ENCODE assay signal across 7 cellular contexts in genomic region chr7:137592232-137592896, GRCh38.
DNase-seq lines count a peak whose midpoint lies in the region; ATAC-seq and TF ChIP-seq lines count a peak whose summit lies in the region.

No MANE protein-coding gene starts in this region.

- in situ Hi-C loops in GM23248 (cut with MboI), result loop anchor here (25.0 kb wide), 1 partner anchor 1180 kb away; no protein-coding TSS in a partner anchor

- peak overlapping the region; percentile 60 for H3K27ac ChIP-seq in GM23248
- peak overlapping the region in 1 of 2 experiments; percentile 48; a peak in 1 of 4 replicates for H3K27ac ChIP-seq in SK-N-SH (ENCODE audit: low read depth in 2 of 2, low read length in 1 of 2)
- H3K27ac ChIP-seq in neuronal stem cell (replicated peaks; ENCODE audit: low read length), result no peak overlapping the region

- TF ChIP-seq RAD21 in SK-N-SH (IDR thresholded peaks at IDR 0.05; ENCODE audit: low read length), result peak; percentile 100

- H3K4me1 ChIP-seq in GM23248 (ENCODE audit: insufficient read depth), result peaks cover 15% of the 10 kb centered on the region
- H3K4me1 ChIP-seq in SK-N-SH (ENCODE audit: control insufficient read depth in 1 of 2, insufficient read depth in 2 of 2, low read depth in 1 of 2, low read length in 1 of 2), result peaks cover 0 to 13% of the 10 kb centered on the region in 2 experiments; a peak in 3 of 4 replicates
- peaks cover 7 to 26% of the 10 kb centered on the region in 2 donors for H3K4me1 ChIP-seq in neuronal stem cell (ENCODE audit: control insufficient read depth in 2 of 2, insufficient read depth in 1 of 2, low read depth in 1 of 2, low read length in 2 of 2)

- H3K36me3 ChIP-seq in GM23248 (ENCODE audit: low read depth) (peaks cover 4% of the 10 kb centered on the region; the same call in 1 of the 2 replicates), SK-N-SH (replicated peaks in 1 of 2; ENCODE audit: control insufficient read depth in 1 of 2, insufficient read depth in 2 of 2, low read length in 1 of 2) (peaks cover 0 to 5% of the 10 kb centered on the region in 2 experiments), neuronal stem cell (replicated peaks in 1 of 2; ENCODE audit: control insufficient read depth in 2 of 2, insufficient read depth in 2 of 2, low read length in 2 of 2) (no peaks in the 10 kb centered on the region)

- H3F3A ChIP-seq in GM23248 (ENCODE audit: insufficient read depth) (peaks cover 22% of the 10 kb centered on the region), SK-N-SH (replicated peaks; ENCODE audit: insufficient read depth) (peaks cover 4% of the 10 kb centered on the region)

- H4K8ac ChIP-seq in neuronal stem cell (ENCODE audit: low read depth, low read length), result no peak overlapping the region

- H3K79me1 ChIP-seq in neuronal stem cell (ENCODE audit: low read depth, low read length), result no peaks in the 10 kb centered on the region

- WGBS in GM23248 (ENCODE audit: low coverage in 1 of 2, low lambda C conversion rate in 2 of 2, missing lambda C conversion rate in 2 of 2), 2 experiments, result 6 to 7% methylated on average over 6 of the region's 6 CpGs
- 36% methylated on average over 6 of the region's 6 CpGs for WGBS in SK-N-SH (ENCODE audit: low lambda C conversion rate)
- no CpG with 5 or more reads among the region's 6 CpGs for WGBS in neuronal stem cell (ENCODE audit: extremely low coverage in 2 of 2, insufficient read length in 2 of 2, insufficient replicate concordance in 1 of 2), 2 donors

- H3K9me2 ChIP-seq in GM23248 (ENCODE audit: insufficient read depth), result no peaks in the 10 kb centered on the region
- H3K9me2 ChIP-seq in SK-N-SH, result no peaks in the 10 kb centered on the region

- no peak overlapping the region for H2BK120ac ChIP-seq in neuronal stem cell (ENCODE audit: low read depth, low read length)

- H3K4me2 ChIP-seq in GM23248 (ENCODE audit: unreplicated experiment) (peak overlapping the region; percentile 32), SK-N-SH (peak overlapping the region; percentile 18; the same call in 1 of the 2 replicates), neuronal stem cell (ENCODE audit: insufficient read depth, low read length, poor library complexity, severe bottlenecking) (no peak overlapping the region)

- H3K27me3 ChIP-seq in GM23248 (replicated peaks; ENCODE audit: insufficient read depth) (no peaks in the 10 kb centered on the region), SK-N-SH (ENCODE audit: insufficient read depth) (no peaks in the 10 kb centered on the region), neuronal stem cell (ENCODE audit: control insufficient read depth in 3 of 3, insufficient read depth in 3 of 3, low read depth in 1 of 3, low read length in 3 of 3) (no peaks in the 10 kb centered on the region)

- H3K23ac ChIP-seq in neuronal stem cell (ENCODE audit: low read depth, low read length, poor library complexity), result no peak overlapping the region

- H2AFZ ChIP-seq in GM23248, result peak overlapping the region; percentile 66
- peak overlapping the region; percentile 48; the same call in 1 of the 2 replicates for H2AFZ ChIP-seq in SK-N-SH (ENCODE audit: low read depth)
- peak overlapping the region; percentile 77 for H2AFZ ChIP-seq in neuronal stem cell (ENCODE audit: low read length)

- H2BK15ac ChIP-seq in neuronal stem cell (ENCODE audit: low read length), result no peak overlapping the region

- no peak overlapping the region for H3K4me3 ChIP-seq in GM23248
- no peak overlapping the region for H3K4me3 ChIP-seq in NB4 (ENCODE audit: low read depth, low read length)
- no peak overlapping the region for H3K4me3 ChIP-seq in SK-N-SH (ENCODE audit: low read depth in 2 of 2, low read length in 1 of 2)
- H3K4me3 ChIP-seq in fibroblast of mammary gland (ENCODE audit: control insufficient read depth, low read depth, low read length), result no peak overlapping the region
- no peak overlapping the region for H3K4me3 ChIP-seq in neuronal stem cell (ENCODE audit: low read length in 2 of 2)

- CTCF ChIA-PET in GM10248 (lab: Yijun Ruan, JAX) (interaction anchor here (0.8 to 5.1 kb wide), 14 partner anchors 11 to 1477 kb away, joined by 3 to 27 read pairs (median 5); no protein-coding TSS in a partner anchor), SK-N-SH (lab: Yijun Ruan, JAX) (interaction anchor here (0.6 to 7.0 kb wide), 62 partner anchors 10 to 1929 kb away, joined by 3 to 117 read pairs (median 3); no protein-coding TSS in a partner anchor)

- H3K14ac ChIP-seq in neuronal stem cell (ENCODE audit: low read length), result no peak overlapping the region

- DNase-seq in GM10248 (ENCODE audit: extremely low spot score), result peak; percentile 34
- DNase-seq in GM23248, result peak; percentile 83
- peak; percentile 64 for DNase-seq in NB4 (ENCODE audit: low read depth)
- peak; percentile 74 for DNase-seq in SK-N-SH
- DNase-seq in fibroblast of mammary gland (ENCODE audit: low read depth), result peak; percentile 80
- DNase-seq in neuronal stem cell (ENCODE audit: low spot score), result peak; percentile 59

- H3K9me3 ChIP-seq in GM23248 (ENCODE audit: low read depth), result no peaks in the 10 kb centered on the region
- H3K9me3 ChIP-seq in SK-N-SH, result no peaks in the 10 kb centered on the region
- H3K9me3 ChIP-seq in neuronal stem cell (replicated peaks in 1 of 2; ENCODE audit: control insufficient read depth in 2 of 2, insufficient read depth in 1 of 2, low read depth in 1 of 2, low read length in 2 of 2), result no peaks in the 10 kb centered on the region

- H4K20me1 ChIP-seq in GM23248 (ENCODE audit: insufficient read depth), result no peaks in the 10 kb centered on the region
- H4K20me1 ChIP-seq in SK-N-SH (ENCODE audit: insufficient read depth), result no peaks in the 10 kb centered on the region

- ATAC-seq in GM21737 (IDR thresholded peaks at IDR 0.05; ENCODE audit: unreplicated experiment), result no peak

- POLR2A ChIA-PET in GM10248 (lab: Yijun Ruan, JAX) (no interaction called here), SK-N-SH (lab: Yijun Ruan, JAX) (no interaction called here)

- TF ChIP-seq POLR2A in NB4 (IDR thresholded peaks at IDR 0.05; ENCODE audit: extremely low read depth, insufficient read length), result no peak

- H3K4ac ChIP-seq in neuronal stem cell (ENCODE audit: low read length), result no peak overlapping the region

- TF ChIP-seq EP300 in SK-N-SH (IDR thresholded peaks at IDR 0.05; ENCODE audit: borderline replicate concordance in 1 of 2, low read depth in 1 of 2, low read length in 1 of 2), result no peak

- H3K79me2 ChIP-seq in GM23248 (ENCODE audit: insufficient read depth), result no peaks in the 10 kb centered on the region
- no peaks in the 10 kb centered on the region for H3K79me2 ChIP-seq in SK-N-SH (ENCODE audit: insufficient read depth)

- H3K18ac ChIP-seq in neuronal stem cell (ENCODE audit: low read length), result no peak overlapping the region

- H2BK5ac ChIP-seq in neuronal stem cell (ENCODE audit: low read length), result no peak overlapping the region

- H2AK5ac ChIP-seq in neuronal stem cell (ENCODE audit: low read depth, low read length), result no peak overlapping the region

- peak overlapping the region; percentile 36 for H3K9ac ChIP-seq in GM23248
- no peak overlapping the region; the same call in 1 of the 2 replicates for H3K9ac ChIP-seq in SK-N-SH
- no peak overlapping the region for H3K9ac ChIP-seq in neuronal stem cell (ENCODE audit: low read depth, low read length, poor library complexity)

- H4K91ac ChIP-seq in neuronal stem cell (ENCODE audit: low read depth, low read length, poor library complexity), result no peak overlapping the region

- H2BK12ac ChIP-seq in neuronal stem cell (ENCODE audit: low read length), result no peak overlapping the region

- TF ChIP-seq CTCF in GM10248 (IDR thresholded peaks at IDR 0.05; ENCODE audit: control extremely low read depth, extremely low read depth, low read depth, missing control alignments), result peak; percentile 62
- peak; percentile 74 for TF ChIP-seq CTCF in NB4 (IDR thresholded peaks at IDR 0.05; ENCODE audit: low read depth, low read length)
- TF ChIP-seq CTCF in SK-N-SH (IDR thresholded peaks at IDR 0.05), result peak; percentile 99
- TF ChIP-seq CTCF in fibroblast of mammary gland (conservative IDR thresholded peaks at IDR 0.05; ENCODE audit: control insufficient read depth, insufficient read depth, low read depth, low read length), result peak; percentile 95

TF ChIP-seq in SK-N-SH, 30 proteins besides CTCF, POLR2A, EP300 and RAD21:
- TF ChIP-seq CHD2 (IDR thresholded peaks at IDR 0.05; ENCODE audit: low read length, partially characterized antibody) (peak; percentile 67), FOSL2 (IDR thresholded peaks at IDR 0.05; ENCODE audit: borderline replicate concordance, low read depth) (no peak), ZBTB33 (IDR thresholded peaks at IDR 0.05; ENCODE audit: borderline replicate concordance, low read depth) (no peak), FOXJ3 (CRISPR knock-in tag; IDR thresholded peaks at IDR 0.05) (no peak), RCOR1 (IDR thresholded peaks at IDR 0.05; ENCODE audit: low read length) (peak; percentile 54; the same call in 1 of the 2 replicates), RFX5 (IDR thresholded peaks at IDR 0.05; ENCODE audit: low read length) (peak; percentile 46; the same call in 1 of the 2 replicates), POLR2AphosphoS5 (IDR thresholded peaks at IDR 0.05; ENCODE audit: low read depth, low read length) (no peak), SMC3 (IDR thresholded peaks at IDR 0.05; ENCODE audit: low read depth, low read length) (peak; percentile 98), NRF1 (IDR thresholded peaks at IDR 0.05; ENCODE audit: low read depth, low read length) (no peak), MXI1 (IDR thresholded peaks at IDR 0.05; ENCODE audit: low read depth, low read length) (no peak)
